Comparison of ENCODE assay signal across 2 cellular contexts in genomic region chr17:6768447-6768846, GRCh38.
TF ChIP-seq lines count a peak whose summit lies in the region.

No MANE protein-coding gene starts in this region.

TF ChIP-seq in HepG2, 621 proteins besides CTCF, POLR2A, EP300 and RAD21:
- no peak for TF ChIP-seq DMAP1 (CRISPR knock-in tag; IDR thresholded peaks at IDR 0.05)
- peak; percentile 88; the same call in 1 of the 2 replicates for TF ChIP-seq ZFP1 (CRISPR knock-in tag; IDR thresholded peaks at IDR 0.05)

TF ChIP-seq in endothelial cell of umbilical vein, 7 proteins besides CTCF, POLR2A, EP300 and RAD21:
- TF ChIP-seq GATA2 (IDR thresholded peaks at IDR 0.05; ENCODE audit: insufficient read depth, insufficient read length, low read depth, low read length): no peak
- no peak for TF ChIP-seq JUN (IDR thresholded peaks at IDR 0.05; ENCODE audit: borderline replicate concordance, insufficient read depth, insufficient read length, low read depth)
- no peak for TF ChIP-seq MAX (IDR thresholded peaks at IDR 0.05; ENCODE audit: insufficient read depth, insufficient read length)
- no peak for TF ChIP-seq FOS (IDR thresholded peaks at IDR 0.05; ENCODE audit: borderline replicate concordance, insufficient read depth, low read length)
- TF ChIP-seq EZH2 (IDR thresholded peaks at IDR 0.05; ENCODE audit: borderline replicate concordance, low read depth, low read length, severe bottlenecking): no peak
- no peak for TF ChIP-seq MYC (IDR thresholded peaks at IDR 0.05; ENCODE audit: low read depth, low read length)
- TF ChIP-seq POLR2AphosphoS5 (IDR thresholded peaks at IDR 0.05; ENCODE audit: insufficient read depth, low read depth, low read length): no peak
